8 cellular contexts compared by ENCODE assay signal in the genomic region with DNA sequence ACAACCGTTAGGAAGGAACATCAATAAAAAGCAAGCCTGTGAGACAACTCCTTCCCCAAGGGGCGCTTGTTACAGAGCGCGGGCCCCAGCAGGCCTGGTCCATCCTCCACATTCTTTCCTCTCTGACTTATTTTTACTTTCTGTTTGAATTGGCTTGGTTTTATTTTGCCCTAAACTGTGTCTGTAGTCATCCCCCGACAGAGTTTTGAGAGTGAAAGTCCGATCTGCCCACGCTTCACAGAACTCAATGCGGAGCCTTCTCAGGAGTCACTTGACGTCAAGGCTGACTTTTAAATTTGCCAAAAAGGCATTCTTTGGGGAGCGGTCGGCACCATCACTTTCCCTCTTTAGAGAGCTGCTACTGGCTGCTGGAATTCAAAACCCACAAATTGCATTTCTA.
DNase-seq lines count a peak whose midpoint lies in the region; ATAC-seq, FAIRE-seq and TF ChIP-seq lines count a peak whose summit lies in the region.

No MANE protein-coding gene starts in this region.

- H2AK9ac ChIP-seq in IMR-90 (replicated peaks; ENCODE audit: low read depth, low read length, poor library complexity), result no peak overlapping the region

- DNase-seq in AG10803 (ENCODE audit: low read depth), result peak; percentile 89
- peak; percentile 92 for DNase-seq in GM20000 (ENCODE audit: low spot score)
- peak; percentile 79 for DNase-seq in IMR-90
- DNase-seq in activated naive CD4-positive, alpha-beta T cell treated with anti-CD3 and anti-CD28 coated beads, Interleukin-2, amount 50 U/mL, for 72 hours (ENCODE audit: low spot score in 2 of 2), result peak; percentile 68 to 86
- DNase-seq in keratinocyte (ENCODE audit: low read depth, low spot score), result no peak
- peak; percentile 62 to 80 (median 67) for DNase-seq in stimulated activated CD4-positive, alpha-beta T cell treated with anti-CD3 and anti-CD28 coated beads, TNF-alpha, amount 100 ng/mL, for 48 hours (ENCODE audit: low read depth in 3 of 3)
- no peak for DNase-seq in NCI-H774 (lab: John Stamatoyannopoulos, UW)
- no peak for DNase-seq in NCI-H526 (lab: John Stamatoyannopoulos, UW)

- H3K79me2 ChIP-seq in keratinocyte (ENCODE audit: control insufficient read depth, insufficient read depth, low read length), result no peaks in the 10 kb centered on the region

- intact Hi-C loops in IMR-90 (cut with micrococcal nuclease), result no loop called here

- peaks cover 26 to 31% of the 10 kb centered on the region in 2 donors for H3K9me3 Mint-ChIP-seq in activated naive CD4-positive, alpha-beta T cell treated with anti-CD3 and anti-CD28 coated beads, Interleukin-2, amount 50 U/mL, for 72 hours

- POLR2A ChIA-PET in IMR-90 (lab: Charles Lee; ENCODE audit: unreplicated experiment), result no interaction called here

- H3K27ac ChIP-seq in IMR-90 (ENCODE audit: insufficient read depth, low read length) (peak overlapping the region; percentile 26; the same call in 1 of the 2 replicates), keratinocyte (ENCODE audit: control insufficient read depth, insufficient read depth, low read length) (peak overlapping the region; percentile 84)

- peak overlapping the region; percentile 1; the same call in 1 of the 2 replicates for H4K5ac ChIP-seq in IMR-90 (ENCODE audit: low read depth, low read length)

- H2BK20ac ChIP-seq in IMR-90 (ENCODE audit: low read depth, low read length), result peak overlapping the region; percentile 74; the same call in 1 of the 2 replicates

- ATAC-seq in IMR-90 (ENCODE audit: low read depth), result peak; percentile 77
- peak; percentile 97 to 98 for ATAC-seq in activated naive CD4-positive, alpha-beta T cell treated with anti-CD3 and anti-CD28 coated beads, Interleukin-2, amount 50 U/mL, for 72 hours

- H3K27ac Mint-ChIP-seq in activated naive CD4-positive, alpha-beta T cell treated with anti-CD3 and anti-CD28 coated beads, Interleukin-2, amount 50 U/mL, for 72 hours, result peak overlapping the region; percentile 87 to 90

- CTCF ChIA-PET in IMR-90 (lab: Yijun Ruan, JAX), result no interaction called here

- in situ Hi-C loops in IMR-90 (cut with MboI; ENCODE audit: low sequenced_read_pairs), result no loop called here

- peak overlapping the region; percentile 25 for H3K4ac ChIP-seq in IMR-90 (ENCODE audit: low read depth, low read length)

- no CpG with 5 or more reads among the region's 11 CpGs for WGBS in IMR-90 (ENCODE audit: extremely low coverage in 2 of 2, insufficient read length in 1 of 2), 2 experiments

- peaks cover 19 to 64% of the 10 kb centered on the region in 2 donors for H3K36me3 Mint-ChIP-seq in activated naive CD4-positive, alpha-beta T cell treated with anti-CD3 and anti-CD28 coated beads, Interleukin-2, amount 50 U/mL, for 72 hours

- H2BK120ac ChIP-seq in IMR-90 (ENCODE audit: low read depth, low read length), result peak overlapping the region; percentile 35

- H4K20me1 ChIP-seq in IMR-90 (ENCODE audit: insufficient read depth, low read length) (no peaks in the 10 kb centered on the region), keratinocyte (ENCODE audit: control insufficient read depth, extremely low read depth, insufficient read depth, low read length) (no peaks in the 10 kb centered on the region)

- BruUV-seq in IMR-90 (replicated peaks; lab: Mats Ljungman, UMichigan), result no TSS peak

- H3K4me3 ChIP-seq in AG10803 (ENCODE audit: low read length) (peak overlapping the region; percentile 48), IMR-90 (ENCODE audit: insufficient read depth, low read depth, low read length) (peak overlapping the region; percentile 11; the same call in 1 of the 2 replicates), keratinocyte (ENCODE audit: control insufficient read depth in 2 of 3, extremely low read depth in 1 of 3, insufficient read depth in 2 of 3, low read depth in 1 of 3, low read length in 3 of 3) (peak overlapping the region in 2 of 3 experiments; percentile 41 to 63)

- FAIRE-seq in keratinocyte (lab: Jason Lieb, UNC), result peak; percentile 76

- peak overlapping the region; percentile 10; the same call in 1 of the 2 replicates for H3K18ac ChIP-seq in IMR-90 (ENCODE audit: low read depth, low read length)

- H3K14ac ChIP-seq in IMR-90 (replicated peaks; ENCODE audit: low read depth, low read length), result peak overlapping the region; percentile 18

- H3K4me2 ChIP-seq in IMR-90 (ENCODE audit: low read depth, low read length), result peak overlapping the region; percentile 84
- peak overlapping the region; percentile 99 for H3K4me2 ChIP-seq in keratinocyte (ENCODE audit: control insufficient read depth, extremely low read depth, insufficient read depth, low read depth, low read length)

- peak overlapping the region; percentile 22; the same call in 1 of the 2 replicates for H4K91ac ChIP-seq in IMR-90 (ENCODE audit: insufficient read depth, low read depth, low read length)

- H3K36me3 ChIP-seq in IMR-90 (ENCODE audit: control insufficient read depth, insufficient read depth, low read length) (no peaks in the 10 kb centered on the region), keratinocyte (ENCODE audit: control insufficient read depth in 2 of 2, extremely low read depth in 1 of 2, insufficient read depth in 2 of 2, low read length in 2 of 2) (peaks cover 0 to 3% of the 10 kb centered on the region in 2 experiments)

- peak overlapping the region; percentile 52; the same call in 1 of the 3 replicates for H2BK15ac ChIP-seq in IMR-90 (ENCODE audit: low read depth, low read length)

- TF ChIP-seq CTCF in AG10803 (conservative IDR thresholded peaks at IDR 0.05; ENCODE audit: low read length) (peak; percentile 42), GM20000 (IDR thresholded peaks at IDR 0.05; ENCODE audit: extremely low read depth, missing control alignments) (no peak), IMR-90 (conservative IDR thresholded peaks at IDR 0.05; ENCODE audit: low read depth, low read length) (no peak), keratinocyte (optimal IDR thresholded peaks at IDR 0.05 in 1 of 3, IDR thresholded peaks at IDR 0.05 in 1 of 3, conservative IDR thresholded peaks at IDR 0.05 in 1 of 3; ENCODE audit: extremely low read depth in 1 of 3, insufficient read depth in 2 of 3, low read length in 3 of 3) (peak in 2 of 3 experiments; percentile 13 to 15)

- dilution Hi-C loops in IMR-90 (cut with HindIII; ENCODE audit: low sequenced_read_pairs, unreplicated experiment), result no loop called here
- dilution Hi-C loops in keratinocyte (cut with MboI; ENCODE audit: extremely low pct_ligation_motif_present, low sequenced_read_pairs), result no loop called here

- H3K23ac ChIP-seq in IMR-90 (ENCODE audit: low read depth, low read length), result peak overlapping the region; percentile 66; the same call in 1 of the 2 replicates

- H3K27me3 ChIP-seq in IMR-90 (ENCODE audit: control insufficient read depth, insufficient read depth, low read length) (no peaks in the 10 kb centered on the region), keratinocyte (ENCODE audit: control insufficient read depth, extremely low read depth, insufficient read depth, low read length) (no peaks in the 10 kb centered on the region)

- no peaks in the 10 kb centered on the region for H3K9me3 ChIP-seq in IMR-90 (ENCODE audit: control insufficient read depth, insufficient read depth, low read length)
- H3K9me3 ChIP-seq in keratinocyte (ENCODE audit: control insufficient read depth, low read depth, low read length), result no peaks in the 10 kb centered on the region

- TF ChIP-seq POLR2A in IMR-90 (IDR thresholded peaks at IDR 0.05; ENCODE audit: low read depth, low read length), result no peak

- H4K8ac ChIP-seq in IMR-90 (ENCODE audit: low read depth in 2 of 2, low read length in 2 of 2), result peak overlapping the region in 1 of 2 experiments; percentile 62; a peak in 2 of 4 replicates

- H2AFZ ChIP-seq in IMR-90 (replicated peaks; ENCODE audit: low read length, poor library complexity) (peak overlapping the region; percentile 24), keratinocyte (ENCODE audit: control insufficient read depth, low read length) (peak overlapping the region; percentile 73)

- H3K9me1 ChIP-seq in IMR-90 (ENCODE audit: insufficient read depth, low read length), result 0 out of 2 replicates have a peak, but pooled peaks cover 4% of the 10 kb centered on the region
- no peaks in the 10 kb centered on the region for H3K9me1 ChIP-seq in keratinocyte (ENCODE audit: control insufficient read depth, extremely low read depth, insufficient read depth, low read length)

- H3K4me1 ChIP-seq in IMR-90 (ENCODE audit: control insufficient read depth, insufficient read depth, low read length) (no peaks in the 10 kb centered on the region), keratinocyte (ENCODE audit: control insufficient read depth, extremely low read depth, insufficient read depth, low read length) (peaks cover 20% of the 10 kb centered on the region)

- TF ChIP-seq RAD21 in IMR-90 (IDR thresholded peaks at IDR 0.05; ENCODE audit: low read length), result no peak

- no peak overlapping the region for H3K56ac ChIP-seq in IMR-90 (ENCODE audit: extremely low read depth, insufficient read depth, low read length)

- peak overlapping the region; percentile 26 for H2BK5ac ChIP-seq in IMR-90 (ENCODE audit: low read depth, low read length, poor library complexity, severe bottlenecking)

- no peak overlapping the region; the same call in 1 of the 2 replicates for H2AK5ac ChIP-seq in IMR-90 (ENCODE audit: low read depth, low read length)

- H3K9ac ChIP-seq in IMR-90 (ENCODE audit: low read depth, low read length), result peak overlapping the region; percentile 31; the same call in 1 of the 2 replicates
- H3K9ac ChIP-seq in keratinocyte (ENCODE audit: control insufficient read depth, extremely low read depth, insufficient read depth, low read length), result peak overlapping the region; percentile 75

- no peaks in the 10 kb centered on the region for H3K79me1 ChIP-seq in IMR-90 (ENCODE audit: low read depth in 1 of 2, low read length in 2 of 2)

TF ChIP-seq in IMR-90, 13 proteins besides CTCF, POLR2A, EP300 and RAD21:
- TF ChIP-seq, protein P1, sequence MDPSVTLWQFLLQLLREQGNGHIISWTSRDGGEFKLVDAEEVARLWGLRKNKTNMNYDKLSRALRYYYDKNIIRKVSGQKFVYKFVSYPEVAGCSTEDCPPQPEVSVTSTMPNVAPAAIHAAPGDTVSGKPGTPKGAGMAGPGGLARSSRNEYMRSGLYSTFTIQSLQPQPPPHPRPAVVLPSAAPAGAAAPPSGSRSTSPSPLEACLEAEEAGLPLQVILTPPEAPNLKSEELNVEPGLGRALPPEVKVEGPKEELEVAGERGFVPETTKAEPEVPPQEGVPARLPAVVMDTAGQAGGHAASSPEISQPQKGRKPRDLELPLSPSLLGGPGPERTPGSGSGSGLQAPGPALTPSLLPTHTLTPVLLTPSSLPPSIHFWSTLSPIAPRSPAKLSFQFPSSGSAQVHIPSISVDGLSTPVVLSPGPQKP (IDR thresholded peaks at IDR 0.05; ENCODE audit: borderline replicate concordance, low read depth, low read length), result no peak
- TF ChIP-seq SMC3 (IDR thresholded peaks at IDR 0.05; ENCODE audit: low read depth, low read length), result peak; percentile 3; the same call in 1 of the 2 replicates

Comparison
In these comparisons a context has a peak if more than half of its experiments do, and no peak if none do; other contexts are left out.
1. DNase-seq: peak in AG10803 (single experiment), GM20000 (single experiment), IMR-90 (single experiment), activated naive CD4-positive, alpha-beta T cell treated with anti-CD3 and anti-CD28 coated beads, Interleukin-2, amount 50 U/mL, for 72 hours (2 of 2) and stimulated activated CD4-positive, alpha-beta T cell treated with anti-CD3 and anti-CD28 coated beads, TNF-alpha, amount 100 ng/mL, for 48 hours (3 of 3); none in keratinocyte (single experiment), NCI-H774 (single experiment) and NCI-H526 (0 of 2).
2. CTCF ChIP-seq: peak in AG10803 (single experiment) and keratinocyte (2 of 3); none in GM20000 (single experiment) and IMR-90 (single experiment).
3. Peak in every context shown above with its lines, with median percentiles within 50 percentile points of each other: H3K4me3 ChIP-seq.